Comparison of ENCODE assay signal across 25 cellular contexts in genomic region chr4:8876982-8877779, GRCh38. TPM values are rescaled to one million over a fixed set of nuclear protein-coding genes. Genes with fewer than 3 reads are reported as not detected.
"Had no signal": no experiment of that assay in that cellular context is flagged by ENCODE, and none has a peak within 500 bp of the region (broad histone marks: within the 10 kb centered on the region; RNA-seq: fewer than 3 reads in every experiment).

No MANE protein-coding gene starts in this region.

- H3K4me3 ChIP-seq: esophagus muscularis mucosa, gastrocnemius medialis, heart right ventricle, spleen, tibial artery, upper lobe of left lung, uterus had no signal

- H3K4me1 ChIP-seq: gastrocnemius medialis, uterus had no signal

- DNase-seq: effector memory CD8-positive, alpha-beta T cell; gastrocnemius medialis; heart right ventricle; left colon; naive thymus-derived CD4-positive, alpha-beta T cell; nephron progenitor cell; posterior cingulate gyrus; spleen; stimulated activated CD4-positive, alpha-beta T cell treated with anti-CD3 and anti-CD28 coated beads, Interleukin-15, amount 100 ng/mL, for 24 hours; stimulated activated CD4-positive, alpha-beta T cell treated with anti-CD3 and anti-CD28 coated beads, Interleukin-1b, Interleukin-23, amount 100 ng/mL, for 48 hours; stimulated activated CD4-positive, alpha-beta T cell treated with anti-CD3 and anti-CD28 coated beads, Interleukin-4, amount 100 ng/mL, for 24 hours; tibial artery; upper lobe of left lung; uterus had no signal

- H3K9me3 ChIP-seq: esophagus muscularis mucosa, gastrocnemius medialis, heart right ventricle, tibial artery, upper lobe of left lung, uterus had no signal

- H3K27ac ChIP-seq: epithelial cell of prostate, esophagus muscularis mucosa, gastrocnemius medialis, heart right ventricle, spleen, tibial artery, upper lobe of left lung, uterus had no signal

- H3K36me3 ChIP-seq: esophagus muscularis mucosa, gastrocnemius medialis, heart right ventricle, spleen, tibial artery, upper lobe of left lung, uterus had no signal

RNA-seq across cellular contexts. Expression of gene HMX1, which starts 5.5 kb away (rescaled TPM):
- total RNA-seq: fibroblast of villous mesenchyme; gastrocnemius medialis; kidney epithelial cell; left colon; liver; lung microvascular endothelial cell; mesenteric fat pad; mononuclear cell; naive thymus-derived CD4-positive, alpha-beta T cell; pulmonary artery endothelial cell; sciatic nerve; skeletal muscle tissue; spleen; upper lobe of left lung had no signal
- polyA plus RNA-seq: heart right ventricle; liver; naive thymus-derived CD4-positive, alpha-beta T cell; spleen had no signal
